Comparison of ENCODE assay signal across 17 cellular contexts in the genomic region with DNA sequence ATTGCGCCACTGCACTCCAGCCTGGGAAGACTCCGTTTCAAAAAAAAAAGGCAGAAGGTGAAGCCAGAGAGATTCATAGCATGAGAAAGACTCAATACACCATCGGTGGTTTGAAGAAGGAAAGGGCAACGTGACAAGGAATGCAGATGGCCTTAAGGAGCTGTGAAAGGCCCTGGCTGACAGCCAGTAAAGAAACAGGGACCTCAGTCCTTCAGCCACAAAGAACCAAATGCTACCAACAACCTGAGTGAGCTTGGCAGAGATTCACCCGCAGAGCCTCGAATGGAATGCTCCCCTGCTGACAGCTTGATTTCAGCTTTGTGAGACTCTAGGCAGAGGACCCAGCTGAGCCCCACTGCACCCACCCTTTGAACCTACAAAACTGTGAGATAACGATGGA.
A peak's percentile ranks its signal among the peaks of the same experiment; 100 is the strongest.
DNase-seq lines count a peak whose midpoint lies in the region; TF ChIP-seq lines count a peak whose summit lies in the region.
"Had no signal": no experiment of that assay in that cellular context is flagged by ENCODE, and none has a peak within 500 bp of the region (broad histone marks: within the 10 kb centered on the region; RNA-seq: fewer than 3 reads in every experiment).

No MANE protein-coding gene starts in this region.

- H3K14ac ChIP-seq in H9 (ENCODE audit: insufficient read depth, low read length), result no peak overlapping the region

- H2AK5ac ChIP-seq in H9 (ENCODE audit: insufficient read length, low read length), result no peak overlapping the region

- H4K91ac ChIP-seq in H9 (ENCODE audit: insufficient read length, low read depth, low read length), result no peak overlapping the region

- H3K4ac ChIP-seq in H9 (ENCODE audit: low read depth, low read length), result no peak overlapping the region

- H3K4me1 Mint-ChIP-seq in chondrocyte (ENCODE audit: low read depth) (peaks cover 62% of the 10 kb centered on the region), osteocyte (ENCODE audit: unreplicated experiment) (peaks cover 54% of the 10 kb centered on the region), H9 (peaks cover 57 to 59% of the 10 kb centered on the region in 2 experiments)

- H3K9ac ChIP-seq in H9 (ENCODE audit: extremely low read depth, insufficient read length, low read length), result no peak overlapping the region

- H3K27ac ChIP-seq in H9 (ENCODE audit: insufficient read length, low read depth, low read length), result no peak overlapping the region
- H3K27ac ChIP-seq: breast epithelium, C4-2B, tibial artery had no signal

- H3K9me3 ChIP-seq in H9 (ENCODE audit: control insufficient read depth, low read depth, low read length), result no peaks in the 10 kb centered on the region
- H3K9me3 ChIP-seq: breast epithelium, tibial artery had no signal

- H3K27me3 Mint-ChIP-seq in chondrocyte (ENCODE audit: low read depth) (no peaks in the 10 kb centered on the region), osteocyte (ENCODE audit: unreplicated experiment) (no peaks in the 10 kb centered on the region), H9 (ENCODE audit: low read depth) (peaks cover 4% of the 10 kb centered on the region)
- H3K27me3 Mint-ChIP-seq: progenitor cell of endocrine pancreas had no signal

- no peak overlapping the region for H3K4me2 ChIP-seq in H9 (ENCODE audit: insufficient read depth, insufficient read length, low read length)

- H3K23me2 ChIP-seq in H9 (ENCODE audit: insufficient read length, low read depth, low read length, poor library complexity, severe bottlenecking), result no peaks in the 10 kb centered on the region

- H3K18ac ChIP-seq in H9 (ENCODE audit: insufficient read length, low read depth, low read length), result no peak overlapping the region

- H3K79me2 ChIP-seq in H9 (ENCODE audit: insufficient read depth, low read length), result no peaks in the 10 kb centered on the region

- H2BK15ac ChIP-seq in H9 (ENCODE audit: low read depth, low read length), result no peak overlapping the region

- no peak overlapping the region for H3K56ac ChIP-seq in H9 (ENCODE audit: insufficient read length, low read depth, low read length)

- H2BK120ac ChIP-seq in H9 (ENCODE audit: low read depth, low read length, poor library complexity, severe bottlenecking), result no peak overlapping the region

- peak; percentile 57 for DNase-seq in DMS79 treated with DMSO at 0.1 percent for 48 hours (lab: John Stamatoyannopoulos, UW)
- peak; percentile 84 for DNase-seq in NCI-H446 treated with DMSO at 0.1 percent for 48 hours (lab: John Stamatoyannopoulos, UW)
- DNase-seq in chondrocyte (ENCODE audit: low spot score), result no peak
- no peak for DNase-seq in osteocyte (ENCODE audit: extremely low spot score, unreplicated experiment)
- no peak for DNase-seq in stimulated activated CD4-positive, alpha-beta T cell treated with anti-CD3 and anti-CD28 coated beads, Interleukin-1b, Interleukin-23, amount 100 ng/mL, for 48 hours
- DNase-seq in H9, result no peak
- no peak for DNase-seq in activated CD4-positive, CD25-positive, alpha-beta regulatory T cell (lab: John Stamatoyannopoulos, UW)
- DNase-seq in activated CD8-positive, alpha-beta memory T cell treated with anti-CD3 and anti-CD28 coated beads for 24 hours, result no peak
- DNase-seq: activated CD4-positive, alpha-beta memory T cell treated with anti-CD3 and anti-CD28 coated beads, Interleukin-2, amount 10 ng/mL, durations not matched to agents 7 days and 5 days; activated effector memory CD4-positive, alpha-beta T cell treated with anti-CD3 and anti-CD28 coated beads, Interleukin-2, amount 50 U/mL, for 16 hours; islet precursor cell; NCI-H187; SHP77 treated with DMSO at 0.1 percent for 48 hours; tibial artery had no signal

- H2BK20ac ChIP-seq in H9 (ENCODE audit: low read depth, low read length, poor library complexity, severe bottlenecking), result no peak overlapping the region

- H4K20me1 ChIP-seq in H9 (ENCODE audit: control insufficient read depth, insufficient read depth, insufficient read length), result no peaks in the 10 kb centered on the region

- peak overlapping the region; percentile 92 for H3K27ac Mint-ChIP-seq in chondrocyte (ENCODE audit: unreplicated experiment)
- H3K27ac Mint-ChIP-seq in osteocyte (ENCODE audit: unreplicated experiment), result peak overlapping the region; percentile 87
- H3K27ac Mint-ChIP-seq in H9, result no peak overlapping the region
- H3K27ac Mint-ChIP-seq: activated CD4-positive, alpha-beta memory T cell treated with anti-CD3 and anti-CD28 coated beads, Interleukin-2, amount 10 ng/mL, durations not matched to agents 7 days and 5 days; progenitor cell of endocrine pancreas had no signal

- H3K23ac ChIP-seq in H9 (ENCODE audit: insufficient read length, low read depth, low read length), result no peak overlapping the region

- H4K8ac ChIP-seq in H9 (replicated peaks; ENCODE audit: insufficient read length, low read depth, low read length), result no peak overlapping the region

- H3K36me3 Mint-ChIP-seq in chondrocyte (ENCODE audit: low read depth), result peaks cover 6% of the 10 kb centered on the region
- peaks cover 4% of the 10 kb centered on the region for H3K36me3 Mint-ChIP-seq in osteocyte (ENCODE audit: unreplicated experiment)
- H3K36me3 Mint-ChIP-seq in H9 (ENCODE audit: insufficient read depth in 1 of 3, low read depth in 3 of 3), result peaks cover 3 to 11% (median 3%) of the 10 kb centered on the region in 3 experiments; a peak in 5 of 7 replicates

- H3K4me3 Mint-ChIP-seq in chondrocyte (ENCODE audit: unreplicated experiment) (no peak overlapping the region), osteocyte (ENCODE audit: unreplicated experiment) (no peak overlapping the region), H9 (0 out of 5 replicates have a peak overlapping the region, but pooled peaks of 1 of the 2 experiments have one; percentile 33)
- H3K4me3 Mint-ChIP-seq: activated CD4-positive, alpha-beta memory T cell treated with anti-CD3 and anti-CD28 coated beads, Interleukin-2, amount 10 ng/mL, durations not matched to agents 7 days and 5 days had no signal

- no peak overlapping the region for H4K5ac ChIP-seq in H9 (ENCODE audit: insufficient read length, low read depth, low read length)

- no CpG with 5 or more reads among the region's 7 CpGs for WGBS in H9 (ENCODE audit: extremely low coverage, insufficient read length, low lambda C conversion rate)

- H3K79me1 ChIP-seq in H9 (ENCODE audit: insufficient read depth, low read depth, low read length, poor library complexity, severe bottlenecking), result no peaks in the 10 kb centered on the region

- H2BK12ac ChIP-seq in H9 (ENCODE audit: insufficient read length, low read depth, low read length), result no peak overlapping the region

- no peak overlapping the region for H3T11ph ChIP-seq in H9 (ENCODE audit: low read length)

- TF ChIP-seq CTCF in chondrocyte (IDR thresholded peaks at IDR 0.05), result no peak
- TF ChIP-seq CTCF in osteocyte (IDR thresholded peaks at IDR 0.05), result no peak
- TF ChIP-seq CTCF in H9 (conservative IDR thresholded peaks at IDR 0.05), result no peak

- H3K9me3 Mint-ChIP-seq in chondrocyte (ENCODE audit: low read depth), result peaks cover 10% of the 10 kb centered on the region
- peaks cover 5% of the 10 kb centered on the region for H3K9me3 Mint-ChIP-seq in osteocyte (ENCODE audit: unreplicated experiment)
- H3K9me3 Mint-ChIP-seq in H9, result peaks cover 8 to 10% of the 10 kb centered on the region in 2 experiments
- H3K9me3 Mint-ChIP-seq: activated CD4-positive, alpha-beta memory T cell treated with anti-CD3 and anti-CD28 coated beads, Interleukin-2, amount 10 ng/mL, durations not matched to agents 7 days and 5 days had no signal

- H2AFZ ChIP-seq in H9 (ENCODE audit: low read length), result no peak overlapping the region

- no peak overlapping the region for H2BK5ac ChIP-seq in H9 (ENCODE audit: insufficient read length, low read length)

- H3K27me3 ChIP-seq in H9 (ENCODE audit: insufficient read depth, low read length), result no peaks in the 10 kb centered on the region; the same call in 1 of the 2 replicates
- H3K27me3 ChIP-seq: breast epithelium, tibial artery had no signal

- H3K4me1 ChIP-seq in H9 (ENCODE audit: insufficient read depth, low read length), result peaks cover 9% of the 10 kb centered on the region; the same call in 1 of the 2 replicates
- H3K4me1 ChIP-seq: breast epithelium, tibial artery had no signal

Comparison
In these comparisons a context has a peak if more than half of its experiments do, and no peak if none do; other contexts are left out.
1. DNase-seq: peak in DMS79 treated with DMSO at 0.1 percent for 48 hours (single experiment) and NCI-H446 treated with DMSO at 0.1 percent for 48 hours (single experiment); none in chondrocyte (single experiment), osteocyte (single experiment), stimulated activated CD4-positive, alpha-beta T cell treated with anti-CD3 and anti-CD28 coated beads, Interleukin-1b, Interleukin-23, amount 100 ng/mL, for 48 hours (single experiment), H9 (single experiment), activated CD4-positive, CD25-positive, alpha-beta regulatory T cell (0 of 4) and activated CD8-positive, alpha-beta memory T cell treated with anti-CD3 and anti-CD28 coated beads for 24 hours (single experiment).
2. H3K27ac Mint-ChIP-seq: peak in chondrocyte (single experiment) and osteocyte (single experiment); none in H9 (0 of 3).